Comparison of ENCODE assay signal across 1 cellular context in the genomic region with DNA sequence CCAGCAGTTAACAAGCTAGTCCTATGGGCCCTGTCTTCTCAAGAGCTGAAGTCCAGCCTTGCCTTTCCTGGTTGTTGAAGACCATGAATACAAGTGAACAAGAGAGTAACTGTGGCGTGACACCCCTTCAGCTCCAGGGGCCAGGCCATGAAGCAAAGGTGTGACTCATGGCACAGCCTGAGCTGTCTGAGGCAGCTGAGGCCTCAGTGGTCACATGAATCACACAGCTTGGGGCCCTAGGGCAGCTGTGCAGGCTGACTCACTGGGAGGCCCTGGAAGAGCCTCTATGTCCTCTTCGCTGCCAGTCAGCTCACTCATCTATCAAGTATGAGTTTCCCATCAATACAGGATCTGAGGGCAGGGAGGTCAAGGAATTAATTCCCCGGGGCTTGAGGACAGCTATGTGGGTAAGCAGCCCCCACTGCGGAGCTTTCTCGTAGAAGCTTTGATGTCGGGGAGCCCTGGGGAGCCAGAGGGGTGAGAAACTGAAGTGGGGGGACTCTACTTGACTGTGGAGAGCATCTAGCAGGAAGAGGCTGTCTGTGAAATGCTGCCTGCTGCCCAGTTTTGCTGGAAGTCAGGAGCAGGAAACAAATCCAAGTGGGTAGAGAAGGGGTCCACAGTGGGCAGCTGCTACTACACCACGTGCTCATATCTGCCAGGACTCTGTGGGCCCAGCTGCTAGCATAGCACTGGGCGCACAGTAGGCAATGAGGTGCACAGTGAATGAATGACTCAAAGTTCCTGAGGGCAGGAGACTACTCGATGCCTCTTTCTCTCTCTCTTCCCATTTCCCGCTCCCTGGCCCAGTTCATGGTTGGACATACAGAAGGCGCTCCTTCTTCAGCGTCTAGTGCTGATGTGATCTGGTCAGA.
TF ChIP-seq lines count a peak whose summit lies in the region.

No MANE protein-coding gene starts in this region.

TF ChIP-seq in HepG2, 621 proteins besides CTCF, POLR2A, EP300 and RAD21 (continued from another document and continues in another):
- TF ChIP-seq, protein P1, sequence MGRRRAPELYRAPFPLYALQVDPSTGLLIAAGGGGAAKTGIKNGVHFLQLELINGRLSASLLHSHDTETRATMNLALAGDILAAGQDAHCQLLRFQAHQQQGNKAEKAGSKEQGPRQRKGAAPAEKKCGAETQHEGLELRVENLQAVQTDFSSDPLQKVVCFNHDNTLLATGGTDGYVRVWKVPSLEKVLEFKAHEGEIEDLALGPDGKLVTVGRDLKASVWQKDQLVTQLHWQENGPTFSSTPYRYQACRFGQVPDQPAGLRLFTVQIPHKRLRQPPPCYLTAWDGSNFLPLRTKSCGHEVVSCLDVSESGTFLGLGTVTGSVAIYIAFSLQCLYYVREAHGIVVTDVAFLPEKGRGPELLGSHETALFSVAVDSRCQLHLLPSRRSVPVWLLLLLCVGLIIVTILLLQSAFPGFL (CRISPR knock-in tag; IDR thresholded peaks at IDR 0.05), result no peak
- no peak for TF ChIP-seq ZBTB34 (CRISPR knock-in tag; IDR thresholded peaks at IDR 0.05)
- TF ChIP-seq NR2F6 (IDR thresholded peaks at IDR 0.05), result peak; percentile 74
- TF ChIP-seq NR2F6 (CRISPR knock-in tag; IDR thresholded peaks at IDR 0.05), result peak; percentile 84; the same call in 1 of the 2 replicates
- no peak for TF ChIP-seq JDP2 (CRISPR knock-in tag; IDR thresholded peaks at IDR 0.05; ENCODE audit: borderline replicate concordance)
- peak; percentile 75; the same call in 1 of the 2 replicates for TF ChIP-seq ZNF691 (CRISPR knock-in tag; IDR thresholded peaks at IDR 0.05; ENCODE audit: borderline replicate concordance, low read depth)
- TF ChIP-seq ZSCAN31 (CRISPR knock-in tag; IDR thresholded peaks at IDR 0.05; ENCODE audit: low read depth), result no peak
- no peak for TF ChIP-seq ZNF549 (CRISPR knock-in tag; IDR thresholded peaks at IDR 0.05)
- TF ChIP-seq TOPORS (CRISPR knock-in tag; IDR thresholded peaks at IDR 0.05), result no peak
- no peak for TF ChIP-seq CAMTA2 (CRISPR knock-in tag; IDR thresholded peaks at IDR 0.05; ENCODE audit: borderline replicate concordance)
- no peak for TF ChIP-seq KLF13 (CRISPR knock-in tag; IDR thresholded peaks at IDR 0.05)
- TF ChIP-seq ZNF205 (CRISPR knock-in tag; IDR thresholded peaks at IDR 0.05), result no peak
- TF ChIP-seq, protein P2, sequence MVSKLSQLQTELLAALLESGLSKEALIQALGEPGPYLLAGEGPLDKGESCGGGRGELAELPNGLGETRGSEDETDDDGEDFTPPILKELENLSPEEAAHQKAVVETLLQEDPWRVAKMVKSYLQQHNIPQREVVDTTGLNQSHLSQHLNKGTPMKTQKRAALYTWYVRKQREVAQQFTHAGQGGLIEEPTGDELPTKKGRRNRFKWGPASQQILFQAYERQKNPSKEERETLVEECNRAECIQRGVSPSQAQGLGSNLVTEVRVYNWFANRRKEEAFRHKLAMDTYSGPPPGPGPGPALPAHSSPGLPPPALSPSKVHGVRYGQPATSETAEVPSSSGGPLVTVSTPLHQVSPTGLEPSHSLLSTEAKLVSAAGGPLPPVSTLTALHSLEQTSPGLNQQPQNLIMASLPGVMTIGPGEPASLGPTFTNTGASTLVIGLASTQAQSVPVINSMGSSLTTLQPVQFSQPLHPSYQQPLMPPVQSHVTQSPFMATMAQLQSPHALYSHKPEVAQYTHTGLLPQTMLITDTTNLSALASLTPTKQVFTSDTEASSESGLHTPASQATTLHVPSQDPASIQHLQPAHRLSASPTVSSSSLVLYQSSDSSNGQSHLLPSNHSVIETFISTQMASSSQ (IDR thresholded peaks at IDR 0.05; ENCODE audit: low read depth), result 0 out of 2 replicates have a peak, but pooled peaks have one; percentile 45
- TF ChIP-seq, protein P2 (CRISPR knock-in tag; IDR thresholded peaks at IDR 0.05; ENCODE audit: borderline replicate concordance), result peak; percentile 57; the same call in 1 of the 2 replicates
- TF ChIP-seq RBFOX2 (IDR thresholded peaks at IDR 0.05; ENCODE audit: low read depth, low read length), result no peak
- TF ChIP-seq ZNF607 (CRISPR knock-in tag; IDR thresholded peaks at IDR 0.05; ENCODE audit: borderline replicate concordance), result no peak
- TF ChIP-seq ZNF274 (CRISPR knock-in tag; IDR thresholded peaks at IDR 0.05), result peak; percentile 16; the same call in 1 of the 2 replicates
- no peak for TF ChIP-seq ZNF678 (CRISPR knock-in tag; IDR thresholded peaks at IDR 0.05)
- TF ChIP-seq PAX8 (CRISPR knock-in tag; IDR thresholded peaks at IDR 0.05; ENCODE audit: borderline replicate concordance), result no peak
- TF ChIP-seq, protein P3, sequence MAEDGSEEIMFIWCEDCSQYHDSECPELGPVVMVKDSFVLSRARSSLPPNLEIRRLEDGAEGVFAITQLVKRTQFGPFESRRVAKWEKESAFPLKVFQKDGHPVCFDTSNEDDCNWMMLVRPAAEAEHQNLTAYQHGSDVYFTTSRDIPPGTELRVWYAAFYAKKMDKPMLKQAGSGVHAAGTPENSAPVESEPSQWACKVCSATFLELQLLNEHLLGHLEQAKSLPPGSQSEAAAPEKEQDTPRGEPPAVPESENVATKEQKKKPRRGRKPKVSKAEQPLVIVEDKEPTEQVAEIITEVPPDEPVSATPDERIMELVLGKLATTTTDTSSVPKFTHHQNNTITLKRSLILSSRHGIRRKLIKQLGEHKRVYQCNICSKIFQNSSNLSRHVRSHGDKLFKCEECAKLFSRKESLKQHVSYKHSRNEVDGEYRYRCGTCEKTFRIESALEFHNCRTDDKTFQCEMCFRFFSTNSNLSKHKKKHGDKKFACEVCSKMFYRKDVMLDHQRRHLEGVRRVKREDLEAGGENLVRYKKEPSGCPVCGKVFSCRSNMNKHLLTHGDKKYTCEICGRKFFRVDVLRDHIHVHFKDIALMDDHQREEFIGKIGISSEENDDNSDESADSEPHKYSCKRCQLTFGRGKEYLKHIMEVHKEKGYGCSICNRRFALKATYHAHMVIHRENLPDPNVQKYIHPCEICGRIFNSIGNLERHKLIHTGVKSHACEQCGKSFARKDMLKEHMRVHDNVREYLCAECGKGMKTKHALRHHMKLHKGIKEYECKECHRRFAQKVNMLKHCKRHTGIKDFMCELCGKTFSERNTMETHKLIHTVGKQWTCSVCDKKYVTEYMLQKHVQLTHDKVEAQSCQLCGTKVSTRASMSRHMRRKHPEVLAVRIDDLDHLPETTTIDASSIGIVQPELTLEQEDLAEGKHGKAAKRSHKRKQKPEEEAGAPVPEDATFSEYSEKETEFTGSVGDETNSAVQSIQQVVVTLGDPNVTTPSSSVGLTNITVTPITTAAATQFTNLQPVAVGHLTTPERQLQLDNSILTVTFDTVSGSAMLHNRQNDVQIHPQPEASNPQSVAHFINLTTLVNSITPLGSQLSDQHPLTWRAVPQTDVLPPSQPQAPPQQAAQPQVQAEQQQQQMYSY (CRISPR knock-in tag; IDR thresholded peaks at IDR 0.05), result no peak
- no peak for TF ChIP-seq MZF1 (CRISPR knock-in tag; IDR thresholded peaks at IDR 0.05; ENCODE audit: borderline replicate concordance)
- TF ChIP-seq GPN1 (CRISPR knock-in tag; IDR thresholded peaks at IDR 0.05; ENCODE audit: borderline replicate concordance), result no peak
- TF ChIP-seq, protein P4, sequence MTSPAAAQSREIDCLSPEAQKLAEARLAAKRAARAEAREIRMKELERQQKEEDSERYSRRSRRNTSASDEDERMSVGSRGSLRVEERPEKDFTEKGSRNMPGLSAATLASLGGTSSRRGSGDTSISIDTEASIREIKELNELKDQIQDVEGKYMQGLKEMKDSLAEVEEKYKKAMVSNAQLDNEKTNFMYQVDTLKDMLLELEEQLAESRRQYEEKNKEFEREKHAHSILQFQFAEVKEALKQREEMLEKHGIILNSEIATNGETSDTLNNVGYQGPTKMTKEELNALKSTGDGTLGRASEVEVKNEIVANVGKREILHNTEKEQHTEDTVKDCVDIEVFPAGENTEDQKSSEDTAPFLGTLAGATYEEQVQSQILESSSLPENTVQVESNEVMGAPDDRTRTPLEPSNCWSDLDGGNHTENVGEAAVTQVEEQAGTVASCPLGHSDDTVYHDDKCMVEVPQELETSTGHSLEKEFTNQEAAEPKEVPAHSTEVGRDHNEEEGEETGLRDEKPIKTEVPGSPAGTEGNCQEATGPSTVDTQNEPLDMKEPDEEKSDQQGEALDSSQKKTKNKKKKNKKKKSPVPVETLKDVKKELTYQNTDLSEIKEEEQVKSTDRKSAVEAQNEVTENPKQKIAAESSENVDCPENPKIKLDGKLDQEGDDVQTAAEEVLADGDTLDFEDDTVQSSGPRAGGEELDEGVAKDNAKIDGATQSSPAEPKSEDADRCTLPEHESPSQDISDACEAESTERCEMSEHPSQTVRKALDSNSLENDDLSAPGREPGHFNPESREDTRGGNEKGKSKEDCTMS (CRISPR knock-in tag; conservative IDR thresholded peaks at IDR 0.05), result no peak
- 0 out of 2 replicates have a peak, but pooled peaks have one; percentile 33 for TF ChIP-seq ARNTL (CRISPR knock-in tag; IDR thresholded peaks at IDR 0.05)
- TF ChIP-seq ZNF10 (CRISPR knock-in tag; IDR thresholded peaks at IDR 0.05; ENCODE audit: borderline replicate concordance, low read depth), result no peak
- TF ChIP-seq, protein P5, sequence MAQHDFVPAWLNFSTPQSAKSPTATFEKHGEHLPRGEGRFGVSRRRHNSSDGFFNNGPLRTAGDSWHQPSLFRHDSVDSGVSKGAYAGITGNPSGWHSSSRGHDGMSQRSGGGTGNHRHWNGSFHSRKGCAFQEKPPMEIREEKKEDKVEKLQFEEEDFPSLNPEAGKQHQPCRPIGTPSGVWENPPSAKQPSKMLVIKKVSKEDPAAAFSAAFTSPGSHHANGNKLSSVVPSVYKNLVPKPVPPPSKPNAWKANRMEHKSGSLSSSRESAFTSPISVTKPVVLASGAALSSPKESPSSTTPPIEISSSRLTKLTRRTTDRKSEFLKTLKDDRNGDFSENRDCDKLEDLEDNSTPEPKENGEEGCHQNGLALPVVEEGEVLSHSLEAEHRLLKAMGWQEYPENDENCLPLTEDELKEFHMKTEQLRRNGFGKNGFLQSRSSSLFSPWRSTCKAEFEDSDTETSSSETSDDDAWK (CRISPR knock-in tag; IDR thresholded peaks at IDR 0.05), result no peak
- TF ChIP-seq ZNF124 (CRISPR knock-in tag; IDR thresholded peaks at IDR 0.05), result no peak
- TF ChIP-seq DNMT1 (CRISPR knock-in tag; IDR thresholded peaks at IDR 0.05), result no peak
- TF ChIP-seq MATR3 (CRISPR knock-in tag; IDR thresholded peaks at IDR 0.05), result no peak
- no peak for TF ChIP-seq ATF7-NPFF (CRISPR knock-in tag; IDR thresholded peaks at IDR 0.05; ENCODE audit: low read depth)
- no peak for TF ChIP-seq TAF15 (IDR thresholded peaks at IDR 0.05; ENCODE audit: low read depth, low read length, poor library complexity, severe bottlenecking)
- TF ChIP-seq DMTF1 (CRISPR knock-in tag; IDR thresholded peaks at IDR 0.05), result no peak
- no peak for TF ChIP-seq CCAR2 (optimal IDR thresholded peaks at IDR 0.05; ENCODE audit: low read depth, low read length)
- TF ChIP-seq MBNL3 (CRISPR knock-in tag; conservative IDR thresholded peaks at IDR 0.05), result no peak
- TF ChIP-seq SIX4 (CRISPR knock-in tag; IDR thresholded peaks at IDR 0.05), result peak; percentile 24; the same call in 1 of the 2 replicates
- no peak for TF ChIP-seq ZNF296 (CRISPR knock-in tag; conservative IDR thresholded peaks at IDR 0.05)
- TF ChIP-seq, protein P6, sequence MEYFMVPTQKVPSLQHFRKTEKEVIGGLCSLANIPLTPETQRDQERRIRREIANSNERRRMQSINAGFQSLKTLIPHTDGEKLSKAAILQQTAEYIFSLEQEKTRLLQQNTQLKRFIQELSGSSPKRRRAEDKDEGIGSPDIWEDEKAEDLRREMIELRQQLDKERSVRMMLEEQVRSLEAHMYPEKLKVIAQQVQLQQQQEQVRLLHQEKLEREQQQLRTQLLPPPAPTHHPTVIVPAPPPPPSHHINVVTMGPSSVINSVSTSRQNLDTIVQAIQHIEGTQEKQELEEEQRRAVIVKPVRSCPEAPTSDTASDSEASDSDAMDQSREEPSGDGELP (IDR thresholded peaks at IDR 0.05; ENCODE audit: borderline replicate concordance, low read depth), result peak; percentile 95
- TF ChIP-seq JUNB (CRISPR knock-in tag; IDR thresholded peaks at IDR 0.05; ENCODE audit: borderline replicate concordance), result peak; percentile 85; the same call in 1 of the 2 replicates
